In genomic region chr9:119596703-119597102, GRCh38 we compare ENCODE assay signal across 29 cellular contexts.
"Had no signal": no experiment of that assay in that cellular context is flagged by ENCODE, and none has a peak within 500 bp of the region (broad histone marks: within the 10 kb centered on the region; RNA-seq: fewer than 3 reads in every experiment).

No MANE protein-coding gene starts in this region.

- H3K4me3 ChIP-seq: stomach, suprapubic skin, testis, thoracic aorta, thyroid gland, tibial artery, tibial nerve, transverse colon, upper lobe of left lung, upper lobe of right lung, uterus, vagina had no signal

- H3K4me3 Mint-ChIP-seq: stimulated activated effector memory CD8-positive, alpha-beta T cell treated with anti-CD3 and anti-CD28 coated beads, Interleukin-12 subunit alpha, Interleukin-12 subunit beta, amount 100 ng/mL, for 72 hours; stimulated activated memory B cell treated with anti-CD40 and anti-IgM and Interleukin-4, amounts not matched to agents 10 μg/mL and 1 μg/mL and 100 μg/mL, for 72 hours; stimulated activated naive B cell treated with anti-CD40 and anti-IgM and Interleukin-4, amounts not matched to agents 10 μg/mL and 1 μg/mL and 100 μg/mL, for 72 hours; stimulated activated naive CD8-positive, alpha-beta T cell treated with anti-CD3 and anti-CD28 coated beads, Interleukin-15, amount 100 ng/mL, for 72 hours; stimulated activated naive CD8-positive, alpha-beta T cell treated with anti-CD3 and anti-CD28 coated beads, Interleukin-15, Interleukin-2, amounts not matched to agents 100 ng/mL and 50 ng/mL, for 24 hours; type B pancreatic cell had no signal

- H3K27me3 Mint-ChIP-seq: stimulated activated memory B cell treated with anti-CD40 and anti-IgM and Interleukin-4, amounts not matched to agents 10 μg/mL and 1 μg/mL and 100 μg/mL, for 72 hours; stimulated activated naive B cell treated with anti-CD40 and anti-IgM and Interleukin-4, amounts not matched to agents 10 μg/mL and 1 μg/mL and 100 μg/mL, for 72 hours; stimulated activated naive CD8-positive, alpha-beta T cell treated with anti-CD3 and anti-CD28 coated beads, Interleukin-15, amount 100 ng/mL, for 72 hours; stimulated activated naive CD8-positive, alpha-beta T cell treated with anti-CD3 and anti-CD28 coated beads, Interleukin-15, Interleukin-2, amounts not matched to agents 100 ng/mL and 50 ng/mL, for 24 hours had no signal

- H3K4me1 Mint-ChIP-seq: stimulated activated effector memory CD8-positive, alpha-beta T cell treated with anti-CD3 and anti-CD28 coated beads, Interleukin-12 subunit alpha, Interleukin-12 subunit beta, amount 100 ng/mL, for 72 hours; stimulated activated memory B cell treated with anti-CD40 and anti-IgM and Interleukin-4, amounts not matched to agents 10 μg/mL and 1 μg/mL and 100 μg/mL, for 72 hours; stimulated activated naive B cell treated with anti-CD40 and anti-IgM and Interleukin-4, amounts not matched to agents 10 μg/mL and 1 μg/mL and 100 μg/mL, for 72 hours; stimulated activated naive CD8-positive, alpha-beta T cell treated with anti-CD3 and anti-CD28 coated beads, Interleukin-15, amount 100 ng/mL, for 72 hours had no signal

- H3K9me3 Mint-ChIP-seq: stimulated activated memory B cell treated with anti-CD40 and anti-IgM and Interleukin-4, amounts not matched to agents 10 μg/mL and 1 μg/mL and 100 μg/mL, for 72 hours; stimulated activated naive CD8-positive, alpha-beta T cell treated with anti-CD3 and anti-CD28 coated beads, Interleukin-15, Interleukin-2, amounts not matched to agents 100 ng/mL and 50 ng/mL, for 24 hours; type B pancreatic cell had no signal

- H3K27me3 ChIP-seq: stomach, suprapubic skin, testis, thyroid gland, tibial artery, tibial nerve, transverse colon, upper lobe of left lung, upper lobe of right lung, uterus, vagina had no signal

- ATAC-seq: stimulated activated effector memory CD8-positive, alpha-beta T cell treated with anti-CD3 and anti-CD28 coated beads, Interleukin-12 subunit alpha, Interleukin-12 subunit beta, amount 100 ng/mL, for 72 hours; stimulated activated memory B cell treated with anti-CD40 and anti-IgM and Interleukin-4, amounts not matched to agents 10 μg/mL and 1 μg/mL and 100 μg/mL, for 72 hours; stimulated activated naive B cell treated with anti-CD40 and anti-IgM and Interleukin-4, amounts not matched to agents 10 μg/mL and 1 μg/mL and 100 μg/mL, for 72 hours; stimulated activated naive CD8-positive, alpha-beta T cell treated with anti-CD3 and anti-CD28 coated beads, Interleukin-15, amount 100 ng/mL, for 72 hours; stimulated activated naive CD8-positive, alpha-beta T cell treated with anti-CD3 and anti-CD28 coated beads, Interleukin-15, Interleukin-2, amounts not matched to agents 100 U/mL and 50 U/mL, for 24 hours; upper lobe of right lung had no signal

- H3K27ac ChIP-seq: stomach, suprapubic skin, testis, thoracic aorta, thyroid gland, tibial artery, tibial nerve, transverse colon, upper lobe of left lung, upper lobe of right lung, uterus, vagina had no signal

- FAIRE-seq: urothelium cell line had no signal

- DNase-seq: stimulated activated CD4-positive, alpha-beta T cell treated with anti-CD3 and anti-CD28 coated beads, Interleukin-2, amount 100 ng/mL, for 48 hours; stimulated activated CD4-positive, alpha-beta T cell treated with anti-CD3 and anti-CD28 coated beads, Interleukin-4, amount 100 ng/mL, for 1 hour; stimulated activated CD4-positive, alpha-beta T cell treated with anti-CD3 and anti-CD28 coated beads, Interleukin-4, amount 100 ng/mL, for 24 hours; stimulated activated CD4-positive, alpha-beta T cell treated with anti-CD3 and anti-CD28 coated beads, Interleukin-4, amount 100 ng/mL, for 4 hours; stimulated activated CD8-positive, alpha-beta memory T cell treated with anti-CD3 and anti-CD28 coated beads, Interleukin-4, amount 100 ng/mL, for 48 hours; stimulated activated naive B cell treated with anti-CD40 and anti-IgM and Interleukin-4, amounts not matched to agents 10 μg/mL and 1 μg/mL and 100 μg/mL, for 72 hours; stimulated activated naive CD4-positive, alpha-beta T cell; stimulated activated naive CD4-positive, alpha-beta T cell treated with Interleukin-2 at 50 U/mL for 16 hours; stimulated activated naive CD8-positive, alpha-beta T cell treated with anti-CD3 and anti-CD28 coated beads, Interleukin-15, amount 100 ng/mL, for 72 hours; stimulated activated naive CD8-positive, alpha-beta T cell treated with anti-CD3 and anti-CD28 coated beads, Interleukin-15, Interleukin-2, amounts not matched to agents 100 U/mL and 50 U/mL, for 24 hours; stomach; substantia nigra; testis; thyroid gland; tibial artery; transverse colon; trophoblast cell; upper lobe of left lung; upper lobe of right lung; uterus had no signal

- H3K4me1 ChIP-seq: stomach, suprapubic skin, testis, thyroid gland, tibial artery, tibial nerve, transverse colon, upper lobe of left lung, upper lobe of right lung, uterus, vagina had no signal

- H3K36me3 Mint-ChIP-seq: stimulated activated effector memory CD8-positive, alpha-beta T cell treated with anti-CD3 and anti-CD28 coated beads, Interleukin-12 subunit alpha, Interleukin-12 subunit beta, amount 100 ng/mL, for 72 hours; stimulated activated memory B cell treated with anti-CD40 and anti-IgM and Interleukin-4, amounts not matched to agents 10 μg/mL and 1 μg/mL and 100 μg/mL, for 72 hours; stimulated activated naive B cell treated with anti-CD40 and anti-IgM and Interleukin-4, amounts not matched to agents 10 μg/mL and 1 μg/mL and 100 μg/mL, for 72 hours; type B pancreatic cell had no signal

- H3K36me3 ChIP-seq: stomach, suprapubic skin, thoracic aorta, thyroid gland, tibial artery, tibial nerve, transverse colon, upper lobe of left lung, upper lobe of right lung, uterus, vagina had no signal

- H3K9me3 ChIP-seq: stomach, suprapubic skin, testis, thoracic aorta, thyroid gland, tibial artery, tibial nerve, transverse colon, upper lobe of left lung, upper lobe of right lung, uterus, vagina had no signal

- H3K27ac Mint-ChIP-seq: stimulated activated effector memory CD8-positive, alpha-beta T cell treated with anti-CD3 and anti-CD28 coated beads, Interleukin-12 subunit alpha, Interleukin-12 subunit beta, amount 100 ng/mL, for 72 hours; stimulated activated memory B cell treated with anti-CD40 and anti-IgM and Interleukin-4, amounts not matched to agents 10 μg/mL and 1 μg/mL and 100 μg/mL, for 72 hours; stimulated activated naive B cell treated with anti-CD40 and anti-IgM and Interleukin-4, amounts not matched to agents 10 μg/mL and 1 μg/mL and 100 μg/mL, for 72 hours; stimulated activated naive CD8-positive, alpha-beta T cell treated with anti-CD3 and anti-CD28 coated beads, Interleukin-15, amount 100 ng/mL, for 72 hours; stimulated activated naive CD8-positive, alpha-beta T cell treated with anti-CD3 and anti-CD28 coated beads, Interleukin-15, Interleukin-2, amounts not matched to agents 100 ng/mL and 50 ng/mL, for 24 hours; type B pancreatic cell had no signal
